17 cellular contexts compared by ENCODE assay signal in the genomic region with DNA sequence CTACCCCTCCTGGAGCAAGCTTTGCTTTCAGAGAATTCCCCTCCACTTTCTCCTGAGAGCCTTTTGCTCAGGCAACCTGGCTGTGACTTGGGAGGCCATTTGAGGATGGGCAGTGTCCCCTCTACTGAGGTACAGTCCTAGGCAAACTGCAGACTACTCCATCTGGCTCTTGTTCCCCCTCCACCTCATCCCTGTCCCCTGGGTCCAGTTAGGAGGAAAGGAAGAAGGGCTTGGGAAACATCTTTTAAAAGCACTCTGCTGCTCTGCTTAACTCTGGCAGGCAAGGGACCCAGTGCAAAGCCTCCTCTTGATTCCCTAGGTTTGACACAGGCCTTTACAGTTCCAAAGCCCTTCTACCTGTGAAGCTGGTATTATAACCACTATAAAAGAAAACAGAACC.
DNase-seq lines count a peak whose midpoint lies in the region; ATAC-seq and TF ChIP-seq lines count a peak whose summit lies in the region.
"Had no signal": no experiment of that assay in that cellular context is flagged by ENCODE, and none has a peak within 500 bp of the region (broad histone marks: within the 10 kb centered on the region; RNA-seq: fewer than 3 reads in every experiment).

No MANE protein-coding gene starts in this region.

- peak overlapping the region; percentile 84; the same call in 1 of the 2 replicates for H2BK120ac ChIP-seq in IMR-90 (ENCODE audit: low read depth, low read length)

- dilution Hi-C loops in IMR-90 (cut with HindIII; ENCODE audit: low sequenced_read_pairs, unreplicated experiment): no loop called here

- no peak for TF ChIP-seq RAD21 in IMR-90 (IDR thresholded peaks at IDR 0.05; ENCODE audit: low read length)

- H3K4me1 Mint-ChIP-seq in endodermal cell (peaks cover 17% of the 10 kb centered on the region), nephron (peaks cover 38% of the 10 kb centered on the region), Calu3 (ENCODE audit: low read depth, unreplicated experiment) (no peaks in the 10 kb centered on the region)

- H3K14ac ChIP-seq in IMR-90 (replicated peaks; ENCODE audit: low read depth, low read length): peak overlapping the region; percentile 64

- peaks cover 31 to 70% of the 10 kb centered on the region in 2 experiments for H3K79me1 ChIP-seq in IMR-90 (ENCODE audit: low read depth in 1 of 2, low read length in 2 of 2)

- H3K27ac Mint-ChIP-seq in endodermal cell (no peak overlapping the region), nephron (peak overlapping the region in 1 of 3 experiments; percentile 86), Calu3 (ENCODE audit: unreplicated experiment) (no peak overlapping the region)

- peaks cover 25% of the 10 kb centered on the region for H3K9me1 ChIP-seq in IMR-90 (ENCODE audit: insufficient read depth, low read length)

- intact Hi-C loops in IMR-90 (cut with micrococcal nuclease) (loop anchor here (5.0 kb wide), 1 partner anchor 145 kb away; no protein-coding TSS in a partner anchor), Calu3 (cut with micrococcal nuclease; ENCODE audit: unreplicated experiment) (no loop called here)

- in situ Hi-C loops in IMR-90 (cut with MboI; ENCODE audit: low sequenced_read_pairs): loop anchor here (5.0 kb wide), 1 partner anchor 85 kb away; no protein-coding TSS in a partner anchor

- peak overlapping the region; percentile 68 for H3K4me2 ChIP-seq in IMR-90 (ENCODE audit: low read depth, low read length)

- no peak overlapping the region for H4K5ac ChIP-seq in IMR-90 (ENCODE audit: low read depth, low read length)

- H2AFZ ChIP-seq in IMR-90 (replicated peaks; ENCODE audit: low read length, poor library complexity): no peak overlapping the region

- ATAC-seq in IMR-90 (ENCODE audit: low read depth) (no peak), GM18870 (IDR thresholded peaks at IDR 0.05; ENCODE audit: unreplicated experiment) (no peak)
- ATAC-seq: activated CD4-positive, CD25-positive, alpha-beta regulatory T cell treated with anti-CD3 and anti-CD28 coated beads, Interleukin-2, amount 50 U/mL, for 24 hours had no signal

- peak; percentile 27 for DNase-seq in DMS53 (lab: John Stamatoyannopoulos, UW)
- DNase-seq in DMS53 treated with DMSO at 0.1 percent for 48 hours (lab: John Stamatoyannopoulos, UW; ENCODE audit: unreplicated experiment): no peak
- no peak for DNase-seq in IMR-90
- no peak for DNase-seq in endodermal cell
- no peak for DNase-seq in cortex of kidney (lab: John Stamatoyannopoulos, UW)
- DNase-seq in Calu3: no peak
- DNase-seq: activated effector memory CD4-positive, alpha-beta T cell treated with anti-CD3 and anti-CD28 coated beads, Interleukin-2, amount 50 U/mL, for 16 hours; GDM1; Kasumi-1; kidney glomerular epithelial cell; NCI-H446 treated with DMSO at 0.1 percent for 48 hours; stimulated activated CD4-positive, alpha-beta T cell treated with anti-CD3 and anti-CD28 coated beads, Interleukin-1b, Interleukin-23, amount 100 ng/mL, for 48 hours had no signal

- H3K9me3 ChIP-seq in IMR-90 (ENCODE audit: control insufficient read depth, insufficient read depth, low read length) (no peaks in the 10 kb centered on the region), endodermal cell (ENCODE audit: control insufficient read depth, low read length) (no peaks in the 10 kb centered on the region)
- H3K9me3 ChIP-seq: breast epithelium had no signal

- POLR2A ChIA-PET in IMR-90 (lab: Charles Lee; ENCODE audit: unreplicated experiment): no interaction called here

- H2BK5ac ChIP-seq in IMR-90 (ENCODE audit: low read depth, low read length, poor library complexity, severe bottlenecking): no peak overlapping the region

- peaks cover 35% of the 10 kb centered on the region for H4K20me1 ChIP-seq in IMR-90 (ENCODE audit: insufficient read depth, low read length)

- TF ChIP-seq POLR2A in IMR-90 (IDR thresholded peaks at IDR 0.05; ENCODE audit: low read depth, low read length): no peak

- H3K36me3 Mint-ChIP-seq in endodermal cell (ENCODE audit: low read depth) (peaks cover 9% of the 10 kb centered on the region), nephron (ENCODE audit: low read depth) (no peaks in the 10 kb centered on the region), Calu3 (ENCODE audit: insufficient read depth, unreplicated experiment) (peaks cover 12% of the 10 kb centered on the region)

- peaks cover 2% of the 10 kb centered on the region for H3K36me3 ChIP-seq in IMR-90 (ENCODE audit: control insufficient read depth, insufficient read depth, low read length)
- H3K36me3 ChIP-seq in endodermal cell (ENCODE audit: control insufficient read depth, insufficient read depth, low read length): no peaks in the 10 kb centered on the region
- H3K36me3 ChIP-seq: breast epithelium had no signal

- H2BK20ac ChIP-seq in IMR-90 (ENCODE audit: low read depth, low read length): peak overlapping the region; percentile 9; the same call in 1 of the 2 replicates

- peak overlapping the region; percentile 12; the same call in 2 of the 3 replicates for H2BK15ac ChIP-seq in IMR-90 (ENCODE audit: low read depth, low read length)

- H3K27me3 Mint-ChIP-seq in endodermal cell (ENCODE audit: insufficient read depth) (peaks cover 87% of the 10 kb centered on the region), nephron (ENCODE audit: low read depth) (peaks cover 52% of the 10 kb centered on the region), Calu3 (ENCODE audit: unreplicated experiment) (peaks cover 99% of the 10 kb centered on the region)

- peak overlapping the region; percentile 74 for H3K4ac ChIP-seq in IMR-90 (ENCODE audit: low read depth, low read length)

- peak overlapping the region; percentile 93; the same call in 1 of the 2 replicates for H3K27ac ChIP-seq in IMR-90 (ENCODE audit: insufficient read depth, low read length)
- no peak overlapping the region for H3K27ac ChIP-seq in endodermal cell (ENCODE audit: low read depth, low read length)
- H3K27ac ChIP-seq: 22Rv1, breast epithelium had no signal

- no TSS peak for BruUV-seq in IMR-90 (replicated peaks; lab: Mats Ljungman, UMichigan)
- no TSS peak for BruUV-seq in Calu3 (replicated peaks; lab: Mats Ljungman, UMichigan)

- H3K4me1 ChIP-seq in IMR-90 (ENCODE audit: control insufficient read depth, insufficient read depth, low read length) (peaks cover 26% of the 10 kb centered on the region), endodermal cell (ENCODE audit: control insufficient read depth, insufficient read depth, low read length) (no peaks in the 10 kb centered on the region)

- CTCF ChIA-PET in IMR-90 (lab: Yijun Ruan, JAX): no interaction called here
- CTCF ChIA-PET in Calu3 (lab: Charles Lee): no interaction called here

- H3K9me3 Mint-ChIP-seq in endodermal cell (no peaks in the 10 kb centered on the region), nephron (no peaks in the 10 kb centered on the region), Calu3 (ENCODE audit: low read depth, unreplicated experiment) (peaks cover 2% of the 10 kb centered on the region)

- no peak for TF ChIP-seq CTCF in IMR-90 (conservative IDR thresholded peaks at IDR 0.05; ENCODE audit: low read depth, low read length)
- no peak for TF ChIP-seq CTCF in endodermal cell (conservative IDR thresholded peaks at IDR 0.05)
- no peak for TF ChIP-seq CTCF in nephron (IDR thresholded peaks at IDR 0.05; ENCODE audit: unreplicated experiment in 3 of 3)
- no peak for TF ChIP-seq CTCF in Calu3 (IDR thresholded peaks at IDR 0.05; ENCODE audit: unreplicated experiment)

- H3K27me3 ChIP-seq in IMR-90 (ENCODE audit: control insufficient read depth, insufficient read depth, low read length) (no peaks in the 10 kb centered on the region), endodermal cell (ENCODE audit: control insufficient read depth, insufficient read depth, low read length, poor library complexity, severe bottlenecking) (peaks cover 59% of the 10 kb centered on the region)
- H3K27me3 ChIP-seq: breast epithelium had no signal

- peak overlapping the region; percentile 81; the same call in 1 of the 2 replicates for H2AK5ac ChIP-seq in IMR-90 (ENCODE audit: low read depth, low read length)

- peak overlapping the region; percentile 3; the same call in 1 of the 2 replicates for H3K18ac ChIP-seq in IMR-90 (ENCODE audit: low read depth, low read length)

- H3K4me3 Mint-ChIP-seq in endodermal cell: peak overlapping the region; percentile 57
- peak overlapping the region; percentile 86 to 94 (median 88) for H3K4me3 Mint-ChIP-seq in nephron
- no peak overlapping the region for H3K4me3 Mint-ChIP-seq in Calu3 (ENCODE audit: low read depth, unreplicated experiment)

- H3K56ac ChIP-seq in IMR-90 (ENCODE audit: extremely low read depth, insufficient read depth, low read length): no peak overlapping the region

- H3K4me3 ChIP-seq in IMR-90 (ENCODE audit: insufficient read depth, low read depth, low read length) (no peak overlapping the region; the same call in 1 of the 2 replicates), endodermal cell (ENCODE audit: low read length) (no peak overlapping the region)

- H4K91ac ChIP-seq in IMR-90 (ENCODE audit: insufficient read depth, low read depth, low read length): 0 out of 2 replicates have a peak overlapping the region, but pooled peaks have one; percentile 38

- H2AK9ac ChIP-seq in IMR-90 (replicated peaks; ENCODE audit: low read depth, low read length, poor library complexity): no peak overlapping the region

- H3K9ac ChIP-seq in IMR-90 (ENCODE audit: low read depth, low read length) (peak overlapping the region; percentile 74), endodermal cell (ENCODE audit: extremely low read depth, low read length, poor library complexity, severe bottlenecking) (no peak overlapping the region)

- peak overlapping the region; percentile 85 for H3K23ac ChIP-seq in IMR-90 (ENCODE audit: low read depth, low read length)

- peak overlapping the region; percentile 58 to 65; a peak in 3 of 4 replicates for H4K8ac ChIP-seq in IMR-90 (ENCODE audit: low read depth in 2 of 2, low read length in 2 of 2)

TF ChIP-seq in IMR-90, 13 proteins besides CTCF, POLR2A, EP300 and RAD21 (continues in another document):
- TF ChIP-seq, protein P1, sequence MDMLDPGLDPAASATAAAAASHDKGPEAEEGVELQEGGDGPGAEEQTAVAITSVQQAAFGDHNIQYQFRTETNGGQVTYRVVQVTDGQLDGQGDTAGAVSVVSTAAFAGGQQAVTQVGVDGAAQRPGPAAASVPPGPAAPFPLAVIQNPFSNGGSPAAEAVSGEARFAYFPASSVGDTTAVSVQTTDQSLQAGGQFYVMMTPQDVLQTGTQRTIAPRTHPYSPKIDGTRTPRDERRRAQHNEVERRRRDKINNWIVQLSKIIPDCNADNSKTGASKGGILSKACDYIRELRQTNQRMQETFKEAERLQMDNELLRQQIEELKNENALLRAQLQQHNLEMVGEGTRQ (IDR thresholded peaks at IDR 0.05; ENCODE audit: low read depth, low read length): no peak
- TF ChIP-seq FOS (IDR thresholded peaks at IDR 0.05; ENCODE audit: low read depth, low read length) (no peak), CHD1 (IDR thresholded peaks at IDR 0.05; ENCODE audit: low read depth, low read length) (no peak), MAZ (IDR thresholded peaks at IDR 0.05; ENCODE audit: borderline replicate concordance, low read depth, low read length) (no peak), MXI1 (IDR thresholded peaks at IDR 0.05; ENCODE audit: borderline replicate concordance, low read depth, low read length) (no peak), NFE2L2 (IDR thresholded peaks at IDR 0.05; ENCODE audit: low read depth, low read length) (no peak), CEBPB (IDR thresholded peaks at IDR 0.05; ENCODE audit: low read depth, low read length) (no peak)
